ENCODE assay signal across 18 cellular contexts in the genomic region with DNA sequence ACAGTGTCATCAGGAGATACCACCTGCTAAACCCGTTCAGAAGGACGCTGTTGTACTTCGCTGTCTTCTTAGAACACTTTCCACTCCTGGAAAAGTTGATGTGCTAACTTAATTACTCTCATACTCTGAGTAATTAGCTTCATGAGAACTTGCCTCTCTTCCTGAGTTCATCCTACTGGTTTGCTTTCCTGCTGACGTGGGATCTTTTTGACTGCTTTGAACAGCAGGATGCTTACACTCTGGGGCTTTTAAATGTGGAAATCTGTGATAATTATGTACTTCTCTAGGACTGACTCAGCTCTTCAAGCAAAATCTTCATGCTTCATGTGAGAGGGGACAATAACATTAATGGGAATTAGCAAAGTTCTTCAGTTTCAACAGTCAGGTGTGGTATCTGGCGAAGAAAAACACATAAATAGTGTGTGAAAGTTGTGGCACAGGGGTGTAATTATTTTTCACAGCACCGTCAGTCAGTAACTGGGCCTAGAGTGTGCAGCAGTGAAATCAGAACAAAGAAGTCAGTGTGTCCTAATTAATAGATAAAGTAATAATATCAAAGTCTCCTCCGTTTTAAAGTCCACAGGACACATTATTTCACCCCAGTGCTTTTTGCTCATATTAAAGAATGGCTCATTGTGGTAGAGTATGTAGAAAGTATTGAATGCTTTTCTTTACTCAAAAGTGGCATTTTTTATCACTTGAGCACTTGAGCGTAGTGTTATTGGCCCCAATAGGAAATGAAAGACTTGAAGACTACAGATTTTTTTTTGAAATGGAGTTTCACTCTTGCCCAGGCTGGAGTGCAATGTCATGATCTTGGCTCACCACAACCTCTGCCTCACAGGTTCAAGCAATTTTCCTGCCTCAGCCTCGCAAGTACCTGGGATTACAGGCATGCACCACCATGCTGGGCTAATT.
DNase-seq lines count a peak whose midpoint lies in the region; ATAC-seq, FAIRE-seq and TF ChIP-seq lines count a peak whose summit lies in the region.
"Had no signal": no experiment of that assay in that cellular context is flagged by ENCODE, and none has a peak within 500 bp of the region (broad histone marks: within the 10 kb centered on the region; RNA-seq: fewer than 3 reads in every experiment).

No MANE protein-coding gene starts in this region.

- no peak overlapping the region for H2AK5ac ChIP-seq in H1 (ENCODE audit: low read depth, low read length)

- H3K4me2 ChIP-seq in H1 (ENCODE audit: insufficient read depth in 1 of 2, low read depth in 2 of 2, low read length in 2 of 2) = no peak overlapping the region

- no peaks in the 10 kb centered on the region for H3K79me2 ChIP-seq in H1 (ENCODE audit: control insufficient read depth in 1 of 2, insufficient read depth in 2 of 2, low read length in 2 of 2)

- 83% methylated on average over 9 of the region's 9 CpGs; no CpG with 5 or more reads in 1 of the 2 experiments for WGBS in H1 (ENCODE audit: extremely low coverage in 1 of 2, insufficient coverage in 1 of 2, insufficient read length in 1 of 2, insufficient replicate concordance in 2 of 2, low coverage in 1 of 2, low lambda C conversion rate in 2 of 2, missing lambda C conversion rate in 1 of 2), 2 experiments
- WGBS in sigmoid colon, 2 donors = 88 to 90% methylated on average over 9 of the region's 9 CpGs

- H2AFZ ChIP-seq in H1 (ENCODE audit: low read length) = no peak overlapping the region

- no peak overlapping the region for H3K14ac ChIP-seq in H1 (ENCODE audit: insufficient read length)

- no peak overlapping the region for H2BK12ac ChIP-seq in H1 (ENCODE audit: low read depth, low read length)

- H4K8ac ChIP-seq in H1 (ENCODE audit: extremely low read depth, insufficient read depth, low read length) = no peak overlapping the region

- no peak overlapping the region for H2BK15ac ChIP-seq in H1 (ENCODE audit: low read length)

- H3K56ac ChIP-seq in H1 (replicated peaks; ENCODE audit: insufficient read length, low read depth, low read length) = no peak overlapping the region

- no peak overlapping the region for H2BK120ac ChIP-seq in H1 (replicated peaks; ENCODE audit: low read depth, low read length)

- no peaks in the 10 kb centered on the region for H3K79me1 ChIP-seq in H1 (ENCODE audit: low read depth, low read length)

- no peak overlapping the region for H2BK5ac ChIP-seq in H1 (ENCODE audit: low read depth, low read length)

- ATAC-seq in HG03432 (IDR thresholded peaks at IDR 0.05; ENCODE audit: unreplicated experiment) = peak; percentile 60
- ATAC-seq: foreskin keratinocyte had no signal

- H3K9ac ChIP-seq in H1 (replicated peaks in 1 of 4; ENCODE audit: extremely low read depth in 1 of 4, low read depth in 3 of 4, low read length in 3 of 4) = no peak overlapping the region

- CTCF ChIA-PET in H1 (lab: Charles Lee; ENCODE audit: partially characterized antibody) = interaction anchor here (0.6 to 0.8 kb wide), 2 partner anchors 8 to 92 kb away, joined by 3 to 4 read pairs; no protein-coding TSS in a partner anchor

- no peak overlapping the region for H3K4me3 ChIP-seq in GM06990 (replicated peaks; ENCODE audit: low read depth, low read length)
- no peak overlapping the region for H3K4me3 ChIP-seq in H1 (ENCODE audit: extremely low read depth in 1 of 4, insufficient read depth in 2 of 4, low read depth in 3 of 4, low read length in 4 of 4)
- H3K4me3 ChIP-seq in sigmoid colon = no peak overlapping the region
- no peak overlapping the region for H3K4me3 ChIP-seq in Peyer's patch
- H3K4me3 ChIP-seq: HAP-1 had no signal

- DNase-seq in GM06990 (ENCODE audit: extremely low read depth, insufficient read length) (peak; percentile 10), H1 (ENCODE audit: low read depth in 1 of 2, low spot score in 2 of 2) (no peak), sigmoid colon (no peak), GDM1 (lab: John Stamatoyannopoulos, UW) (no peak), 8988T (no peak), KG1 (lab: John Stamatoyannopoulos, UW) (no peak), Peyer's patch (no peak)
- DNase-seq: activated CD4-positive, alpha-beta T cell treated with anti-CD3 and anti-CD28 coated beads for 1 hour; activated T-cell treated with anti-CD3 and anti-CD28 coated beads, Interleukin-2, amount 50 U/mL, for 24 hours; amygdala; DMS53; effector CD4-positive, alpha-beta T cell; foreskin keratinocyte; OCI-M1; T-helper 1 cell had no signal

- intact Hi-C loops in sigmoid colon (cut with DNase I) = no loop called here

- no peak for FAIRE-seq in H1 (lab: Jason Lieb, UNC)
- FAIRE-seq: urothelium cell line had no signal

- no peak for TF ChIP-seq POLR2A in H1 (IDR thresholded peaks at IDR 0.05; ENCODE audit: control extremely low read depth in 1 of 2, low read depth in 2 of 2, low read length in 2 of 2)
- no peak for TF ChIP-seq POLR2A in sigmoid colon (IDR thresholded peaks at IDR 0.05)
- no peak for TF ChIP-seq POLR2A in Peyer's patch (IDR thresholded peaks at IDR 0.05)

- H3K4me1 ChIP-seq in H1 (replicated peaks in 1 of 4; ENCODE audit: control insufficient read depth in 3 of 4, insufficient read depth in 4 of 4, low read length in 3 of 4) (peaks cover 0 to 9% (median 3%) of the 10 kb centered on the region in 4 experiments; a peak in 4 of 7 replicates), sigmoid colon (peaks cover 0 to 88% (median 78%) of the 10 kb centered on the region in 4 donors), Peyer's patch (peaks cover 0 to 17% (median 0%) of the 10 kb centered on the region in 4 donors)

- no peaks in the 10 kb centered on the region for H3K23me2 ChIP-seq in H1 (ENCODE audit: low read depth, low read length)

- no peak for TF ChIP-seq RAD21 in H1 (IDR thresholded peaks at IDR 0.05 in 1 of 2, conservative IDR thresholded peaks at IDR 0.05 in 1 of 2; ENCODE audit: low read depth in 2 of 2, low read length in 2 of 2)

- H3K18ac ChIP-seq in H1 (ENCODE audit: extremely low read depth, low read length) = no peak overlapping the region

- no peak overlapping the region for H4K5ac ChIP-seq in H1 (ENCODE audit: insufficient read length, low read depth, low read length)

- TF ChIP-seq EP300 in H1 (IDR thresholded peaks at IDR 0.05; ENCODE audit: borderline replicate concordance in 1 of 2, low read depth in 2 of 2, low read length in 2 of 2) = no peak
- TF ChIP-seq EP300 in sigmoid colon (IDR thresholded peaks at IDR 0.05) = no peak

- H3K27ac ChIP-seq in H1 (ENCODE audit: low read depth, low read length) (no peak overlapping the region), sigmoid colon (peak overlapping the region; percentile 80 to 96 (median 91)), Peyer's patch (no peak overlapping the region)
- H3K27ac ChIP-seq: foreskin keratinocyte had no signal

- H3K23ac ChIP-seq in H1 (ENCODE audit: insufficient read length) = no peak overlapping the region

- H3K9me3 ChIP-seq in H1 (ENCODE audit: insufficient read depth in 2 of 2, low read depth in 1 of 2, low read length in 1 of 2) (no peaks in the 10 kb centered on the region), sigmoid colon (no peaks in the 10 kb centered on the region), Peyer's patch (no peaks in the 10 kb centered on the region)
- H3K9me3 ChIP-seq: HAP-1 had no signal

- POLR2A ChIA-PET in H1 (lab: Charles Lee; ENCODE audit: partially characterized antibody) = no interaction called here

- no peak overlapping the region for H4K91ac ChIP-seq in H1 (replicated peaks; ENCODE audit: insufficient read length, low read length)

- no peak for TF ChIP-seq CTCF in GM06990 (IDR thresholded peaks at IDR 0.05; ENCODE audit: insufficient read depth, low read length, poor library complexity, severe bottlenecking)
- TF ChIP-seq CTCF in H1 (IDR thresholded peaks at IDR 0.05; ENCODE audit: control extremely low read depth in 1 of 3, insufficient read depth in 1 of 3, low read depth in 1 of 3, low read length in 3 of 3) = no peak
- no peak for TF ChIP-seq CTCF in sigmoid colon (IDR thresholded peaks at IDR 0.05)
- no peak for TF ChIP-seq CTCF in Peyer's patch (IDR thresholded peaks at IDR 0.05)

- no peaks in the 10 kb centered on the region; the same call in 1 of the 2 replicates for H3K27me3 ChIP-seq in GM06990 (replicated peaks; ENCODE audit: control insufficient read depth, insufficient read depth, low read length)
- no peaks in the 10 kb centered on the region for H3K27me3 ChIP-seq in H1 (replicated peaks in 1 of 4; ENCODE audit: control insufficient read depth in 3 of 4, extremely low read depth in 1 of 4, insufficient read depth in 3 of 4, low read length in 3 of 4)
- H3K27me3 ChIP-seq in sigmoid colon = no peaks in the 10 kb centered on the region
- no peaks in the 10 kb centered on the region for H3K27me3 ChIP-seq in Peyer's patch
- H3K27me3 ChIP-seq: foreskin keratinocyte had no signal

- H3K36me3 ChIP-seq in GM06990 (ENCODE audit: control insufficient read depth, insufficient read depth, low read length) (no peaks in the 10 kb centered on the region), H1 (ENCODE audit: control insufficient read depth in 2 of 4, insufficient read depth in 4 of 4, low read length in 3 of 4) (no peaks in the 10 kb centered on the region), sigmoid colon (no peaks in the 10 kb centered on the region), Peyer's patch (no peaks in the 10 kb centered on the region)
- H3K36me3 ChIP-seq: HAP-1 had no signal

- H2BK20ac ChIP-seq in H1 (ENCODE audit: low read length) = peak overlapping the region; percentile 28; the same call in 1 of the 2 replicates

- H3K4ac ChIP-seq in H1 (replicated peaks; ENCODE audit: insufficient read length, low read depth, low read length) = no peak overlapping the region

- H4K20me1 ChIP-seq in H1 (replicated peaks in 1 of 2; ENCODE audit: control insufficient read depth in 1 of 2, insufficient read depth in 2 of 2, low read length in 2 of 2) = no peaks in the 10 kb centered on the region

TF ChIP-seq in H1, 55 proteins besides CTCF, POLR2A, EP300 and RAD21 (continues in another document):
- no peak for TF ChIP-seq TBP (IDR thresholded peaks at IDR 0.05; ENCODE audit: low read depth, low read length)
- TF ChIP-seq POLR2AphosphoS5 (IDR thresholded peaks at IDR 0.05; ENCODE audit: low read depth, low read length) = no peak
- TF ChIP-seq KDM5A (IDR thresholded peaks at IDR 0.05; ENCODE audit: low read length) = no peak
- no peak for TF ChIP-seq SIX5 (IDR thresholded peaks at IDR 0.05; ENCODE audit: low read depth, low read length)
- no peak for TF ChIP-seq CHD2 (IDR thresholded peaks at IDR 0.05; ENCODE audit: low read length)
- no peak for TF ChIP-seq BACH1 (IDR thresholded peaks at IDR 0.05; ENCODE audit: low read length)
- no peak for TF ChIP-seq TCF12 (IDR thresholded peaks at IDR 0.05; ENCODE audit: low read depth, low read length)
- no peak for TF ChIP-seq JUN (IDR thresholded peaks at IDR 0.05; ENCODE audit: low read depth, low read length)
- TF ChIP-seq EZH2 (IDR thresholded peaks at IDR 0.05; ENCODE audit: low read depth, low read length, severe bottlenecking) = no peak
- TF ChIP-seq TAF7 (optimal IDR thresholded peaks at IDR 0.05; ENCODE audit: borderline replicate concordance, low read depth, low read length) = no peak
- TF ChIP-seq NANOG (IDR thresholded peaks at IDR 0.05; ENCODE audit: insufficient read depth, low read depth, low read length, poor library complexity, severe bottlenecking) = no peak
- TF ChIP-seq SIRT6 (IDR thresholded peaks at IDR 0.05; ENCODE audit: low read length) = no peak
- TF ChIP-seq SUZ12 (IDR thresholded peaks at IDR 0.05; ENCODE audit: low read length) = no peak

Comparison
In these comparisons a context has a peak if more than half of its experiments do, and no peak if none do; other contexts are left out.
1. H3K27ac ChIP-seq: peak in sigmoid colon (4 of 4); none in H1 (single experiment) and Peyer's patch (0 of 4).